8 cellular contexts compared by ENCODE assay signal in genomic region chr6:6758915-6759654, GRCh38.
DNase-seq lines count a peak whose midpoint lies in the region; ATAC-seq and TF ChIP-seq lines count a peak whose summit lies in the region.

No MANE protein-coding gene starts in this region.

- TF ChIP-seq POLR2A in IMR-90 (IDR thresholded peaks at IDR 0.05; ENCODE audit: low read depth, low read length) (no peak), uterus (IDR thresholded peaks at IDR 0.05) (no peak)

- TF ChIP-seq CTCF in IMR-90 (conservative IDR thresholded peaks at IDR 0.05; ENCODE audit: low read depth, low read length) (peak; percentile 51), uterus (IDR thresholded peaks at IDR 0.05) (peak in 3 of 4 experiments; percentile 20 to 40 (median 29))

- H2BK20ac ChIP-seq in IMR-90 (ENCODE audit: low read depth, low read length) = no peak overlapping the region

- no TSS peak for BruUV-seq in IMR-90 (replicated peaks; lab: Mats Ljungman, UMichigan)

- in situ Hi-C loops in IMR-90 (cut with MboI; ENCODE audit: low sequenced_read_pairs) = no loop called here

- no peak overlapping the region for H3K14ac ChIP-seq in IMR-90 (replicated peaks; ENCODE audit: low read depth, low read length)

- H4K8ac ChIP-seq in IMR-90 (ENCODE audit: low read depth in 2 of 2, low read length in 2 of 2) = no peak overlapping the region

- no peak overlapping the region for H2BK5ac ChIP-seq in IMR-90 (ENCODE audit: low read depth, low read length, poor library complexity, severe bottlenecking)

- WGBS in IMR-90 (ENCODE audit: extremely low coverage in 2 of 2, insufficient read length in 1 of 2), 2 experiments = 55% methylated on average over 4 of the region's 22 CpGs; no CpG with 5 or more reads in 1 of the 2 experiments
- WGBS in mesodermal cell (ENCODE audit: insufficient coverage in 2 of 2), 2 experiments = 47 to 67% methylated on average over 14 of the region's 22 CpGs

- H3K4me3 ChIP-seq in IMR-90 (ENCODE audit: insufficient read depth, low read depth, low read length) (no peak overlapping the region), mesodermal cell (ENCODE audit: extremely low read depth, insufficient read depth, low read length, poor library complexity, severe bottlenecking) (no peak overlapping the region), uterus (no peak overlapping the region)

- H4K20me1 ChIP-seq in IMR-90 (ENCODE audit: insufficient read depth, low read length) = no peaks in the 10 kb centered on the region

- CTCF ChIA-PET in IMR-90 (lab: Yijun Ruan, JAX) = interaction anchor here (0.6 to 1.1 kb wide), 8 partner anchors 9 to 415 kb away, joined by 3 to 4 read pairs (median 3); no protein-coding TSS in a partner anchor

- peak overlapping the region; percentile 53 for H3K4me2 ChIP-seq in IMR-90 (ENCODE audit: low read depth, low read length)

- H2AFZ ChIP-seq in IMR-90 (replicated peaks; ENCODE audit: low read length, poor library complexity) = peak overlapping the region; percentile 83

- H3K27me3 ChIP-seq in IMR-90 (ENCODE audit: control insufficient read depth, insufficient read depth, low read length) (no peaks in the 10 kb centered on the region), uterus (no peaks in the 10 kb centered on the region)

- H4K5ac ChIP-seq in IMR-90 (ENCODE audit: low read depth, low read length) = no peak overlapping the region; the same call in 1 of the 2 replicates

- H3K9ac ChIP-seq in IMR-90 (ENCODE audit: low read depth, low read length) = peak overlapping the region; percentile 20; the same call in 1 of the 2 replicates

- H3K27ac ChIP-seq in IMR-90 (ENCODE audit: insufficient read depth, low read length) (no peak overlapping the region), mesodermal cell (ENCODE audit: low read depth, low read length, severe bottlenecking) (peak overlapping the region; percentile 74), uterus (peak overlapping the region in 1 of 2 donors; percentile 10)

- POLR2A ChIA-PET in IMR-90 (lab: Charles Lee; ENCODE audit: unreplicated experiment) = no interaction called here

- H3K18ac ChIP-seq in IMR-90 (ENCODE audit: low read depth, low read length) = no peak overlapping the region

- H3K9me3 ChIP-seq in IMR-90 (ENCODE audit: control insufficient read depth, insufficient read depth, low read length) (no peaks in the 10 kb centered on the region), mesodermal cell (ENCODE audit: control insufficient read depth, low read length) (no peaks in the 10 kb centered on the region), uterus (no peaks in the 10 kb centered on the region)

- H2AK5ac ChIP-seq in IMR-90 (ENCODE audit: low read depth, low read length) = no peak overlapping the region

- DNase-seq in DMS153 (lab: John Stamatoyannopoulos, UW) (peak; percentile 48), DMS153 treated with DMSO at 0.1 percent for 48 hours (lab: John Stamatoyannopoulos, UW; ENCODE audit: unreplicated experiment) (no peak), IMR-90 (peak; percentile 61), RPMI7951 (ENCODE audit: low read depth) (peak; percentile 59), epidermal melanocyte (ENCODE audit: insufficient read length, low spot score) (peak; percentile 73), uterus (peak in 1 of 2 donors; percentile 63)

- H2BK15ac ChIP-seq in IMR-90 (ENCODE audit: low read depth, low read length) = no peak overlapping the region

- H3K4me1 ChIP-seq in IMR-90 (ENCODE audit: control insufficient read depth, insufficient read depth, low read length) (peaks cover 2% of the 10 kb centered on the region; the same call in 1 of the 2 replicates), mesodermal cell (ENCODE audit: control insufficient read depth, insufficient read depth, low read length, poor library complexity, severe bottlenecking) (peaks cover 8% of the 10 kb centered on the region), uterus (no peaks in the 10 kb centered on the region)

- dilution Hi-C loops in IMR-90 (cut with HindIII; ENCODE audit: low sequenced_read_pairs, unreplicated experiment) = no loop called here

- H3K36me3 ChIP-seq in IMR-90 (ENCODE audit: control insufficient read depth, insufficient read depth, low read length) (no peaks in the 10 kb centered on the region), mesodermal cell (ENCODE audit: control insufficient read depth, insufficient read depth, low read length) (no peaks in the 10 kb centered on the region), uterus (no peaks in the 10 kb centered on the region)

- no peak overlapping the region for H4K91ac ChIP-seq in IMR-90 (ENCODE audit: insufficient read depth, low read depth, low read length)

- no peaks in the 10 kb centered on the region for H3K9me1 ChIP-seq in IMR-90 (ENCODE audit: insufficient read depth, low read length)

- no peaks in the 10 kb centered on the region for H3K79me1 ChIP-seq in IMR-90 (ENCODE audit: low read depth in 1 of 2, low read length in 2 of 2)

- ATAC-seq in GM21528 (IDR thresholded peaks at IDR 0.05; ENCODE audit: low FRiP score, unreplicated experiment) = peak; percentile 71
- peak; percentile 96 for ATAC-seq in IMR-90 (ENCODE audit: low read depth)

- TF ChIP-seq RAD21 in IMR-90 (IDR thresholded peaks at IDR 0.05; ENCODE audit: low read length) = peak; percentile 58

- no peak overlapping the region for H2BK120ac ChIP-seq in IMR-90 (ENCODE audit: low read depth, low read length)

- intact Hi-C loops in IMR-90 (cut with micrococcal nuclease) = loop anchor here (1.0 to 10.0 kb wide), 2 partner anchors 346 to 484 kb away; partner anchors contain the start of gene RREB1
- intact Hi-C loops in uterus (cut with DNase I; ENCODE audit: low total_unique reads) = no loop called here

- no peak overlapping the region for H3K56ac ChIP-seq in IMR-90 (ENCODE audit: extremely low read depth, insufficient read depth, low read length)

- no peak overlapping the region for H3K23ac ChIP-seq in IMR-90 (ENCODE audit: low read depth, low read length)

- no peak overlapping the region for H3K4ac ChIP-seq in IMR-90 (ENCODE audit: low read depth, low read length)

- H2AK9ac ChIP-seq in IMR-90 (replicated peaks; ENCODE audit: low read depth, low read length, poor library complexity) = no peak overlapping the region

TF ChIP-seq in IMR-90, 13 proteins besides CTCF, POLR2A, EP300 and RAD21:
- TF ChIP-seq BHLHE40 (IDR thresholded peaks at IDR 0.05; ENCODE audit: low read depth, low read length) (no peak), SMC3 (IDR thresholded peaks at IDR 0.05; ENCODE audit: low read depth, low read length) (peak; percentile 52)
